18 cellular contexts compared by ENCODE assay signal in the genomic region with DNA sequence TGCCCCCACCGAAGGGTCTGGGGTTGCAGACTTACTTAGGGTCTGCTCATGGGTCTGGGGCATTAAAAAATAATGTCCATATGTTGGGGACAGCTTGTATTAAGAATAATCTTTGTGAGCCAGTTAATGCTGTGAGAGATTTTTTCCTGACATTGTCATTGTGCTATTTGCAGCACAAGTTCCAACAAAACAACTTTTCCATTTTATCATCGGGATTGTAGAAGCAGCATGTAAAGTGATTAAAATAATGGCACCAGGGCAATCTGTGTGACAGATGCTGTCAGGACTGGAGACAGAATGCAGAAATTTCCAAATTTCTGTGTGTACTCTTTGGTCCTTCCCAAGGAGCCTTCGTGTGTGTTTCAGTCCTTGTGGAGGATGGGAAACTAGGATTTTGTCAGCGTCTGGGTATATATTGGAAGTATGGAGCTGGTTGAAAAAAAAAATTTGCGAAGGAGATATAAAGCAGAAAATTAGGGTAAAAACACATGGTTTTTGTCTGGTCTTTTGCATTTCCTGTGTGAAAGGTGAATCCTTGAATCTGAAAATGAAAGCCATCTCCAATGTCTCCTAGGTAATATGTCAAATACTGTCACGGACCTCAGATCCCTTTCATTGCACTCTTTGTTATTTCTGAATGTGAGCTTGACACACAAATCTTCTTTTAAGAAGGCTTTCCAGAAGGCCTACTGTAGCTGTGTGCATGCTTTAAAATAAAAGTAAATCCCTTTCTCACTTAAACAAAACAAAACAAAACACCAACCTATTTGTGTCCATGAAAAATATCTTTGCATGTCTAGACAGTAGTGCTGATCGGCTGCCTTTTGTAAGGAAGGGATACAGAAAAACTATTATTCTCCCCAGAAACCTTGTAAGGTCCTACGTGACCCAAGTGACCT.
A peak's percentile ranks its signal among the peaks of the same experiment; 100 is the strongest.
DNase-seq lines count a peak whose midpoint lies in the region; ATAC-seq and TF ChIP-seq lines count a peak whose summit lies in the region.
"Had no signal": no experiment of that assay in that cellular context is flagged by ENCODE, and none has a peak within 500 bp of the region (broad histone marks: within the 10 kb centered on the region; RNA-seq: fewer than 3 reads in every experiment).

No MANE protein-coding gene starts in this region.

- H3K27ac ChIP-seq in RWPE2 (ENCODE audit: poor library complexity, severe bottlenecking) (peak overlapping the region; percentile 48), left ventricle myocardium inferior (replicated peaks) (peak overlapping the region; percentile 81)
- H3K27ac ChIP-seq: BLaER1 treated with 17β-estradiol and CSF1 and Interleukin-3, amounts not matched to agents 10 nM and 100 nM had no signal

- H3K9me3 Mint-ChIP-seq in progenitor cell of endocrine pancreas (ENCODE audit: low read depth) = no peaks in the 10 kb centered on the region
- H3K9me3 Mint-ChIP-seq: activated T-helper 17 cell treated with anti-CD3 and anti-CD28 coated beads, Interleukin-2, amount 50 U/mL, for 72 hours; stimulated activated effector memory CD8-positive, alpha-beta T cell treated with anti-CD3 and anti-CD28 coated beads, Interleukin-12 subunit alpha, Interleukin-12 subunit beta, amount 100 ng/mL, for 72 hours had no signal

- H3K4me1 ChIP-seq in RWPE2 (ENCODE audit: insufficient read depth, poor library complexity, severe bottlenecking) (peaks cover 42% of the 10 kb centered on the region), left ventricle myocardium inferior (peaks cover 80% of the 10 kb centered on the region)

- H3K27ac Mint-ChIP-seq in progenitor cell of endocrine pancreas = peak overlapping the region; percentile 39
- H3K27ac Mint-ChIP-seq: activated T-helper 17 cell treated with anti-CD3 and anti-CD28 coated beads, Interleukin-2, amount 50 U/mL, for 72 hours; stimulated activated effector memory CD8-positive, alpha-beta T cell treated with anti-CD3 and anti-CD28 coated beads, Interleukin-12 subunit alpha, Interleukin-12 subunit beta, amount 100 ng/mL, for 72 hours had no signal

- H3K27me3 Mint-ChIP-seq in progenitor cell of endocrine pancreas = no peaks in the 10 kb centered on the region
- H3K27me3 Mint-ChIP-seq: activated T-helper 17 cell treated with anti-CD3 and anti-CD28 coated beads, Interleukin-2, amount 50 U/mL, for 72 hours had no signal

- intact Hi-C loops in left ventricle myocardium inferior (cut with micrococcal nuclease) = no loop called here

- H3K36me3 Mint-ChIP-seq in progenitor cell of endocrine pancreas (ENCODE audit: insufficient read depth) = no peaks in the 10 kb centered on the region
- H3K36me3 Mint-ChIP-seq: stimulated activated effector memory CD8-positive, alpha-beta T cell treated with anti-CD3 and anti-CD28 coated beads, Interleukin-12 subunit alpha, Interleukin-12 subunit beta, amount 100 ng/mL, for 72 hours had no signal

- H3K4me3 ChIP-seq in RWPE2 (ENCODE audit: severe bottlenecking) = no peak overlapping the region
- H3K4me3 ChIP-seq in left ventricle myocardium inferior = peak overlapping the region; percentile 18
- H3K4me3 ChIP-seq: BLaER1 treated with 17β-estradiol and CSF1 and Interleukin-3, amounts not matched to agents 10 nM and 100 nM; body of pancreas had no signal

- DNase-seq in RWPE2 (ENCODE audit: low spot score) (no peak), left ventricle myocardium inferior (no peak), progenitor cell of endocrine pancreas (ENCODE audit: low spot score, unreplicated experiment) (no peak), retina (no peak), NCI-H345 (lab: John Stamatoyannopoulos, UW) (no peak), GM03348 (ENCODE audit: low spot score) (no peak)
- DNase-seq: body of pancreas; GOT3; Karpas-422; midbrain; NCI-H2029; OCI-M1; stimulated activated CD4-positive, alpha-beta T cell treated with anti-CD3 and anti-CD28 coated beads, Interleukin-4, amount 100 ng/mL, for 1 hour had no signal

- H3K27me3 ChIP-seq in RWPE2 (ENCODE audit: insufficient read depth, poor library complexity, severe bottlenecking) (no peaks in the 10 kb centered on the region), left ventricle myocardium inferior (ENCODE audit: low read depth) (no peaks in the 10 kb centered on the region)
- H3K27me3 ChIP-seq: BLaER1 treated with 17β-estradiol and CSF1 and Interleukin-3, amounts not matched to agents 10 nM and 100 nM; body of pancreas had no signal

- H3K36me3 ChIP-seq in RWPE2 (ENCODE audit: low read depth) = no peaks in the 10 kb centered on the region
- H3K36me3 ChIP-seq in left ventricle myocardium inferior = no peaks in the 10 kb centered on the region
- H3K36me3 ChIP-seq: BLaER1 treated with 17β-estradiol and CSF1 and Interleukin-3, amounts not matched to agents 10 nM and 100 nM had no signal

- ATAC-seq in GM18520 (IDR thresholded peaks at IDR 0.05; ENCODE audit: unreplicated experiment) (peak; percentile 5), RWPE2 (ENCODE audit: low read depth) (no peak), GM21367 (IDR thresholded peaks at IDR 0.05; ENCODE audit: unreplicated experiment) (no peak)
- ATAC-seq: activated T-helper 17 cell treated with anti-CD3 and anti-CD28 coated beads, Interleukin-2, amount 50 U/mL, for 72 hours; stimulated activated effector memory CD8-positive, alpha-beta T cell treated with anti-CD3 and anti-CD28 coated beads, Interleukin-12 subunit alpha, Interleukin-12 subunit beta, amount 100 ng/mL, for 72 hours had no signal

- TF ChIP-seq CTCF in RWPE2 (IDR thresholded peaks at IDR 0.05; ENCODE audit: poor library complexity, severe bottlenecking) (no peak), left ventricle myocardium inferior (IDR thresholded peaks at IDR 0.05; ENCODE audit: borderline replicate concordance) (no peak), progenitor cell of endocrine pancreas (IDR thresholded peaks at IDR 0.05; ENCODE audit: unreplicated experiment) (no peak)

- H3K9me3 ChIP-seq in RWPE2 (ENCODE audit: severe bottlenecking) (no peaks in the 10 kb centered on the region), left ventricle myocardium inferior (replicated peaks) (no peaks in the 10 kb centered on the region)
- H3K9me3 ChIP-seq: BLaER1 treated with 17β-estradiol and CSF1 and Interleukin-3, amounts not matched to agents 10 nM and 100 nM; body of pancreas had no signal

- peaks cover 47% of the 10 kb centered on the region for H3K4me1 Mint-ChIP-seq in progenitor cell of endocrine pancreas (ENCODE audit: low read depth)
- H3K4me1 Mint-ChIP-seq: activated T-helper 17 cell treated with anti-CD3 and anti-CD28 coated beads, Interleukin-2, amount 50 U/mL, for 72 hours; stimulated activated effector memory CD8-positive, alpha-beta T cell treated with anti-CD3 and anti-CD28 coated beads, Interleukin-12 subunit alpha, Interleukin-12 subunit beta, amount 100 ng/mL, for 72 hours had no signal

- no peak overlapping the region for H3K4me3 Mint-ChIP-seq in progenitor cell of endocrine pancreas (ENCODE audit: low read depth)
- H3K4me3 Mint-ChIP-seq: activated T-helper 17 cell treated with anti-CD3 and anti-CD28 coated beads, Interleukin-2, amount 50 U/mL, for 72 hours; stimulated activated effector memory CD8-positive, alpha-beta T cell treated with anti-CD3 and anti-CD28 coated beads, Interleukin-12 subunit alpha, Interleukin-12 subunit beta, amount 100 ng/mL, for 72 hours had no signal
